Comparison of ENCODE assay signal across 1 cellular context in the genomic region with DNA sequence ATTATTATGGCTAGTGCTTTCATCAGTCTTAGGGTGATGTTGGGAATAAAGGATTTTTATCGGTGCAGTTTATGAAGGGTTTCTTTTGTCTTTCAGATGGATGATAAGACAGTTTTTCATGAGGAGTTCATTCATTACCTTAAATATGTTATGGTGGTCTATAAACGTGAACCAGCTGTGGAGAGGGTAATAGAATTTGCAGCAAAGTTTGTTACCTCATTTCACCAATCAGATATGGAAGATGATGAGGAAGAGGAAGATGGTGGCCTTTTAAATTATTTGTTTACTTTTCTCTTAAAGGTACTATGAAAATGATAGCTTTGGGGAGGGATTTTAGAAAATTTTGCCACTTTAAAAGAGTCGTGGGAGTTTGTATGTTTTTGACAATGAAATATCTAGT.
TF ChIP-seq lines count a peak whose summit lies in the region.

No MANE protein-coding gene starts in this region.

TF ChIP-seq in WTC11, 78 proteins besides CTCF, POLR2A, EP300 and RAD21 (continued from another document):
- TF ChIP-seq, protein P1, sequence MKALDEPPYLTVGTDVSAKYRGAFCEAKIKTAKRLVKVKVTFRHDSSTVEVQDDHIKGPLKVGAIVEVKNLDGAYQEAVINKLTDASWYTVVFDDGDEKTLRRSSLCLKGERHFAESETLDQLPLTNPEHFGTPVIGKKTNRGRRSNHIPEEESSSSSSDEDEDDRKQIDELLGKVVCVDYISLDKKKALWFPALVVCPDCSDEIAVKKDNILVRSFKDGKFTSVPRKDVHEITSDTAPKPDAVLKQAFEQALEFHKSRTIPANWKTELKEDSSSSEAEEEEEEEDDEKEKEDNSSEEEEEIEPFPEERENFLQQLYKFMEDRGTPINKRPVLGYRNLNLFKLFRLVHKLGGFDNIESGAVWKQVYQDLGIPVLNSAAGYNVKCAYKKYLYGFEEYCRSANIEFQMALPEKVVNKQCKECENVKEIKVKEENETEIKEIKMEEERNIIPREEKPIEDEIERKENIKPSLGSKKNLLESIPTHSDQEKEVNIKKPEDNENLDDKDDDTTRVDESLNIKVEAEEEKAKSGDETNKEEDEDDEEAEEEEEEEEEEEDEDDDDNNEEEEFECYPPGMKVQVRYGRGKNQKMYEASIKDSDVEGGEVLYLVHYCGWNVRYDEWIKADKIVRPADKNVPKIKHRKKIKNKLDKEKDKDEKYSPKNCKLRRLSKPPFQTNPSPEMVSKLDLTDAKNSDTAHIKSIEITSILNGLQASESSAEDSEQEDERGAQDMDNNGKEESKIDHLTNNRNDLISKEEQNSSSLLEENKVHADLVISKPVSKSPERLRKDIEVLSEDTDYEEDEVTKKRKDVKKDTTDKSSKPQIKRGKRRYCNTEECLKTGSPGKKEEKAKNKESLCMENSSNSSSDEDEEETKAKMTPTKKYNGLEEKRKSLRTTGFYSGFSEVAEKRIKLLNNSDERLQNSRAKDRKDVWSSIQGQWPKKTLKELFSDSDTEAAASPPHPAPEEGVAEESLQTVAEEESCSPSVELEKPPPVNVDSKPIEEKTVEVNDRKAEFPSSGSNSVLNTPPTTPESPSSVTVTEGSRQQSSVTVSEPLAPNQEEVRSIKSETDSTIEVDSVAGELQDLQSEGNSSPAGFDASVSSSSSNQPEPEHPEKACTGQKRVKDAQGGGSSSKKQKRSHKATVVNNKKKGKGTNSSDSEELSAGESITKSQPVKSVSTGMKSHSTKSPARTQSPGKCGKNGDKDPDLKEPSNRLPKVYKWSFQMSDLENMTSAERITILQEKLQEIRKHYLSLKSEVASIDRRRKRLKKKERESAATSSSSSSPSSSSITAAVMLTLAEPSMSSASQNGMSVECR (CRISPR knock-in tag; IDR thresholded peaks at IDR 0.05; ENCODE audit: borderline replicate concordance): no peak
- TF ChIP-seq MXD4 (CRISPR knock-in tag; IDR thresholded peaks at IDR 0.05; ENCODE audit: borderline replicate concordance): no peak
- TF ChIP-seq GRHL2 (CRISPR knock-in tag; IDR thresholded peaks at IDR 0.05; ENCODE audit: insufficient replicate concordance, severe bottlenecking): no peak
- TF ChIP-seq FOXP1 (CRISPR knock-in tag; IDR thresholded peaks at IDR 0.05; ENCODE audit: borderline replicate concordance): no peak
- TF ChIP-seq ZNF219 (CRISPR knock-in tag; IDR thresholded peaks at IDR 0.05; ENCODE audit: borderline replicate concordance): no peak
- no peak for TF ChIP-seq NFYB (CRISPR knock-in tag; conservative IDR thresholded peaks at IDR 0.05; ENCODE audit: low read depth)
- TF ChIP-seq KAT7 (CRISPR knock-in tag; IDR thresholded peaks at IDR 0.05; ENCODE audit: borderline replicate concordance): no peak
- TF ChIP-seq FOXK1 (CRISPR knock-in tag; IDR thresholded peaks at IDR 0.05): no peak
- TF ChIP-seq ETV6 (CRISPR knock-in tag; IDR thresholded peaks at IDR 0.05): no peak
